In the genomic region with DNA sequence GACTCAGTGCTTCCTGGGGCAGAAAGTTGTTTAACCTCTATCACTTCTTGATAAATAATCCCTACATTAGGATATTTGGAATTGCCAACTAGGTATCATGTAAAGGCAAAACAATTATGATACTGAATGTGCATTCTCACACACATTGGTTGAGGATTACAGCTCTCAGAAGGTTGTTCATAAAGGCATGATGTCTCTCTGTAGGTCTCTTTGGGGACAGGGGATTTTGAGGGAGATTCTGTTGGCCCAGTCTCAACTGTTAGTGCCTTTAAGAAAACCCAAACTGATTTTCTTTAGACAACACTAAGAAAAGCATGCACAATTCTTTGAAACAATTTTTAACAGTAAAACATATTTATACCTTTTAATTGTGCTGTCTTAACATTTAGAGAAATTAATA, we compare ENCODE assay signal across 31 cellular contexts. TPM values are rescaled to one million over a fixed set of nuclear protein-coding genes. Genes with fewer than 3 reads are reported as not detected.
"Had no signal": no experiment of that assay in that cellular context is flagged by ENCODE, and none has a peak within 500 bp of the region (broad histone marks: within the 10 kb centered on the region; RNA-seq: fewer than 3 reads in every experiment).

No MANE protein-coding gene starts in this region.

- ATAC-seq: activated CD4-positive, CD25-positive, alpha-beta regulatory T cell treated with anti-CD3 and anti-CD28 coated beads, Interleukin-2, amount 50 U/mL, for 24 hours; activated CD8-positive, alpha-beta T cell treated with anti-CD3 and anti-CD28 coated beads for 36 hours; activated naive CD4-positive, alpha-beta T cell treated with anti-CD3 and anti-CD28 coated beads, Interleukin-2, amount 50 U/mL, for 72 hours; body of pancreas; gastroesophageal sphincter; T-helper 17 cell had no signal

- H3K27me3 ChIP-seq: body of pancreas, esophagus squamous epithelium, gastroesophageal sphincter had no signal

- H3K4me1 ChIP-seq: body of pancreas had no signal

- H3K27ac Mint-ChIP-seq: activated B cell treated with CpG ODN at 0.5 μM for 24 hours; activated CD8-positive, alpha-beta T cell treated with anti-CD3 and anti-CD28 coated beads for 36 hours; activated naive CD4-positive, alpha-beta T cell treated with anti-CD3 and anti-CD28 coated beads, Interleukin-2, amount 10 ng/mL, durations not matched to agents 7 days and 5 days; activated naive CD8-positive, alpha-beta T cell treated with anti-CD3 and anti-CD28 coated beads, Interleukin-2, amount 10 ng/mL, durations not matched to agents 7 days and 5 days; T-helper 2 cell treated with Interferon-gamma antibody and Interleukin-4, amounts not matched to agents 5 μg/mL and 100 μg/mL, for 36 hours had no signal

- DNase-seq: activated B cell treated with CpG ODN at 0.5 μM for 24 hours; activated CD4-positive, alpha-beta T cell treated with anti-CD3 and anti-CD28 coated beads for 48 hours; activated CD4-positive, alpha-beta T cell treated with anti-CD3 and anti-CD28 coated beads, Interleukin-2, amount 50 U/mL, for 1 hour; activated CD4-positive, alpha-beta T cell treated with anti-CD3 and anti-CD28 coated beads, Interleukin-2, amount 50 U/mL, for 48 hours; activated CD8-positive, alpha-beta memory T cell treated with anti-CD3 and anti-CD28 coated beads for 24 hours; activated CD8-positive, alpha-beta T cell treated with anti-CD3 and anti-CD28 coated beads for 36 hours; activated gamma-delta T cell; activated naive CD4-positive, alpha-beta T cell; activated naive CD4-positive, alpha-beta T cell treated with anti-CD3 and anti-CD28 coated beads, Interleukin-2, amount 10 ng/mL, durations not matched to agents 7 days and 5 days; activated naive CD8-positive, alpha-beta T cell treated with anti-CD3 and anti-CD28 coated beads, Interleukin-2, amount 10 ng/mL, durations not matched to agents 7 days and 5 days; activated T-cell treated with anti-CD3 and anti-CD28 coated beads, Interleukin-2, amount 50 U/mL, for 1 hour; activated T-cell treated with anti-CD3 and anti-CD28 coated beads, Interleukin-2, amount 50 U/mL, for 48 hours; aorta; body of pancreas; cortex of kidney; dermis blood vessel endothelial cell; effector CD8-positive, alpha-beta T cell; esophagus squamous epithelium; foreskin melanocyte; T-helper 1 cell; T-helper 17 cell; T1000; WERI-Rb-1 had no signal

- H3K4me3 Mint-ChIP-seq: activated B cell treated with CpG ODN at 0.5 μM for 24 hours; activated CD8-positive, alpha-beta T cell treated with anti-CD3 and anti-CD28 coated beads for 36 hours; activated naive CD4-positive, alpha-beta T cell treated with anti-CD3 and anti-CD28 coated beads, Interleukin-2, amount 10 ng/mL, durations not matched to agents 7 days and 5 days; activated naive CD8-positive, alpha-beta T cell treated with anti-CD3 and anti-CD28 coated beads, Interleukin-2, amount 10 ng/mL, durations not matched to agents 7 days and 5 days; central memory CD8-positive, alpha-beta T cell; T-helper 17 cell; T-helper 2 cell treated with Interferon-gamma antibody and Interleukin-4, amounts not matched to agents 5 μg/mL and 100 μg/mL, for 36 hours had no signal

- H3K36me3 ChIP-seq: esophagus squamous epithelium, gastroesophageal sphincter, WERI-Rb-1 had no signal

- H3K9me3 Mint-ChIP-seq: activated B cell treated with CpG ODN at 0.5 μM for 24 hours; activated CD8-positive, alpha-beta T cell treated with anti-CD3 and anti-CD28 coated beads for 36 hours; activated naive CD4-positive, alpha-beta T cell treated with anti-CD3 and anti-CD28 coated beads, Interleukin-2, amount 10 ng/mL, durations not matched to agents 7 days and 5 days; activated naive CD4-positive, alpha-beta T cell treated with anti-CD3 and anti-CD28 coated beads, Interleukin-2, amount 50 U/mL, for 72 hours; activated naive CD8-positive, alpha-beta T cell treated with anti-CD3 and anti-CD28 coated beads, Interleukin-2, amount 10 ng/mL, durations not matched to agents 7 days and 5 days; central memory CD8-positive, alpha-beta T cell; T-helper 2 cell treated with Interferon-gamma antibody and Interleukin-4, amounts not matched to agents 5 μg/mL and 100 μg/mL, for 36 hours had no signal

- H3K9me3 ChIP-seq: body of pancreas, esophagus squamous epithelium, gastroesophageal sphincter had no signal

- H3K27ac ChIP-seq: body of pancreas, epithelial cell of prostate, esophagus squamous epithelium, gastroesophageal sphincter, WERI-Rb-1 had no signal

- H3K27me3 Mint-ChIP-seq: activated B cell treated with CpG ODN at 0.5 μM for 24 hours; activated CD8-positive, alpha-beta T cell treated with anti-CD3 and anti-CD28 coated beads for 36 hours; central memory CD8-positive, alpha-beta T cell; T-helper 17 cell had no signal

- H3K4me3 ChIP-seq: body of pancreas, esophagus squamous epithelium, gastroesophageal sphincter had no signal

- H3K4me1 Mint-ChIP-seq: activated B cell treated with CpG ODN at 0.5 μM for 24 hours; activated naive CD4-positive, alpha-beta T cell treated with anti-CD3 and anti-CD28 coated beads, Interleukin-2, amount 10 ng/mL, durations not matched to agents 7 days and 5 days; activated naive CD8-positive, alpha-beta T cell treated with anti-CD3 and anti-CD28 coated beads, Interleukin-2, amount 10 ng/mL, durations not matched to agents 7 days and 5 days had no signal

- H3K36me3 Mint-ChIP-seq: activated naive CD4-positive, alpha-beta T cell treated with anti-CD3 and anti-CD28 coated beads, Interleukin-2, amount 10 ng/mL, durations not matched to agents 7 days and 5 days; activated naive CD4-positive, alpha-beta T cell treated with anti-CD3 and anti-CD28 coated beads, Interleukin-2, amount 50 U/mL, for 72 hours; activated naive CD8-positive, alpha-beta T cell treated with anti-CD3 and anti-CD28 coated beads, Interleukin-2, amount 10 ng/mL, durations not matched to agents 7 days and 5 days had no signal

RNA-seq across cellular contexts. Expression of a gene that starts 56.5 kb away (rescaled TPM):
- total RNA-seq: dermis blood vessel endothelial cell, endothelial cell of umbilical vein, glomerular endothelial cell had no signal
- polyA plus RNA-seq: endothelial cell of umbilical vein had no signal
